1 cellular context compared by ENCODE assay signal in genomic region chr9:116189683-116190082, GRCh38.
TF ChIP-seq lines count a peak whose summit lies in the region.

No MANE protein-coding gene starts in this region.

TF ChIP-seq in SK-N-SH treated with all-trans-retinoic acid at 6 μM for 48 hours, 23 proteins besides CTCF, POLR2A, EP300 and RAD21 (continued from another document):
- TF ChIP-seq TSHZ2 (CRISPR knock-in tag; IDR thresholded peaks at IDR 0.05) (no peak), ZC3H10 (CRISPR knock-in tag; IDR thresholded peaks at IDR 0.05) (no peak), TOX (CRISPR knock-in tag; IDR thresholded peaks at IDR 0.05; ENCODE audit: borderline replicate concordance) (no peak), ARNTL (CRISPR knock-in tag; IDR thresholded peaks at IDR 0.05; ENCODE audit: borderline replicate concordance, low read depth) (no peak), POU6F1 (CRISPR knock-in tag; IDR thresholded peaks at IDR 0.05; ENCODE audit: borderline replicate concordance, low read depth) (no peak), OSR1 (CRISPR knock-in tag; IDR thresholded peaks at IDR 0.05) (no peak), CSDC2 (CRISPR knock-in tag; IDR thresholded peaks at IDR 0.05) (no peak), TCF4 (CRISPR knock-in tag; IDR thresholded peaks at IDR 0.05; ENCODE audit: borderline replicate concordance) (no peak), ISL1 (CRISPR knock-in tag; IDR thresholded peaks at IDR 0.05) (no peak), BACH2 (CRISPR knock-in tag; IDR thresholded peaks at IDR 0.05; ENCODE audit: borderline replicate concordance) (no peak), CSRNP3 (CRISPR knock-in tag; IDR thresholded peaks at IDR 0.05) (no peak), PATZ1 (CRISPR knock-in tag; IDR thresholded peaks at IDR 0.05; ENCODE audit: borderline replicate concordance) (no peak), SNAI2 (CRISPR knock-in tag; IDR thresholded peaks at IDR 0.05) (no peak), ZNF70 (CRISPR knock-in tag; IDR thresholded peaks at IDR 0.05) (no peak)
TF ChIP-seq in SK-N-SH treated with all-trans-retinoic acid at 6 μM for 48 hours: peak in this region for 0.
